In the genomic region with DNA sequence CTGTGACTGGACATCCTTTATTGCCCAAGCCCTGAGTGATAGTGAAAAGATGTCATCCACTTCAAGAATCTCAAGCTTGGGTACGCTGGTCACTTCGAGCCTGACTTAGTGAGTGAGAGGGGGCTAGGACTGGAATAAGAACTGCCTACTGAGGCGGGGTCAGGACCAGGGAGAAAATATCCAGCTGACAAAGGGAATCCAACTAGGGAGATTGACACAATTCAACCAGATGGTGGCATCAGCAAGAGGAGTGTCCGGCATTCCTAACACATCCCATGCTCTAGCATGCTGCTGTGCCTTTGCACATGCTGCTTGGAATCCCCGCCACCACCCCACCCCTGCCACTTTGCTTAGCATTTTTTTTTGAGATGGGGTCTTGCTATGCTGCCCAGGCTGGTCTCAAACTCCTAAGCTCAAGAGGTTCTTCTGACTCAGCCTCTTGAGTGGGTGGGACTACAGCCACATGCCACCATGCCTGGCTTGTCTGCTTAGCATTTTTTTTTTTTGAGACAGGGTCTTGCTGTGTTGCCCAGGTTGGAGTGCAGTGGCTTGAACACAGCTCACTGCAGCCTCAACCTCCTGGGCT, we compare ENCODE assay signal across 1 cellular context.
TF ChIP-seq lines count a peak whose summit lies in the region.

No MANE protein-coding gene starts in this region.

TF ChIP-seq in IMR-90, 13 proteins besides CTCF, POLR2A, EP300 and RAD21:
- TF ChIP-seq MAZ (IDR thresholded peaks at IDR 0.05; ENCODE audit: borderline replicate concordance, low read depth, low read length) (no peak), CHD1 (IDR thresholded peaks at IDR 0.05; ENCODE audit: low read depth, low read length) (no peak), SMC3 (IDR thresholded peaks at IDR 0.05; ENCODE audit: low read depth, low read length) (no peak), CEBPB (IDR thresholded peaks at IDR 0.05; ENCODE audit: low read depth, low read length) (no peak), NFE2L2 (IDR thresholded peaks at IDR 0.05; ENCODE audit: low read depth, low read length) (no peak), RCOR1 (IDR thresholded peaks at IDR 0.05; ENCODE audit: insufficient replicate concordance, low read length) (no peak)
